15 cellular contexts compared by ENCODE assay signal in genomic region chr14:95465936-95466335, GRCh38.
"Had no signal": no experiment of that assay in that cellular context is flagged by ENCODE, and none has a peak within 500 bp of the region (broad histone marks: within the 10 kb centered on the region; RNA-seq: fewer than 3 reads in every experiment).

No MANE protein-coding gene starts in this region.

- ATAC-seq: lower lobe of right lung; natural killer cell treated with Interleukin-12 subunit alpha and Interleukin-12 subunit beta and Interleukin-15 and Interleukin-18, amount 100 ng/mL, for 72 hours; right lobe of liver had no signal

- H3K4me3 ChIP-seq: lower lobe of right lung, prostate gland, right lobe of liver, spleen had no signal

- H3K27me3 ChIP-seq: right lobe of liver, spleen had no signal

- H3K27ac ChIP-seq: lower lobe of right lung, prostate gland, right lobe of liver had no signal

- H3K4me1 ChIP-seq: prostate gland, right lobe of liver had no signal

- H3K9me3 ChIP-seq: lower lobe of right lung, prostate gland, right lobe of liver, spleen had no signal

- FAIRE-seq: urothelium cell line had no signal

- H3K36me3 ChIP-seq: prostate gland, right lobe of liver had no signal

- DNase-seq: activated effector memory CD4-positive, alpha-beta T cell treated with anti-CD3 and anti-CD28 coated beads, Interleukin-2, amount 50 U/mL, for 16 hours; activated naive CD8-positive, alpha-beta T cell treated with anti-CD3 and anti-CD28 coated beads for 36 hours; activated T-cell treated with anti-CD3 and anti-CD28 coated beads for 4 hours; anterior cingulate cortex; dermis blood vessel endothelial cell; hypothalamus; lower lobe of right lung; occipital lobe; right lobe of liver; spleen; stimulated activated naive CD8-positive, alpha-beta T cell treated with anti-CD3 and anti-CD28 coated beads, Interleukin-15, amount 100 ng/mL, for 72 hours; T-helper 2 cell had no signal
